Comparison of ENCODE assay signal across 24 cellular contexts in the genomic region with DNA sequence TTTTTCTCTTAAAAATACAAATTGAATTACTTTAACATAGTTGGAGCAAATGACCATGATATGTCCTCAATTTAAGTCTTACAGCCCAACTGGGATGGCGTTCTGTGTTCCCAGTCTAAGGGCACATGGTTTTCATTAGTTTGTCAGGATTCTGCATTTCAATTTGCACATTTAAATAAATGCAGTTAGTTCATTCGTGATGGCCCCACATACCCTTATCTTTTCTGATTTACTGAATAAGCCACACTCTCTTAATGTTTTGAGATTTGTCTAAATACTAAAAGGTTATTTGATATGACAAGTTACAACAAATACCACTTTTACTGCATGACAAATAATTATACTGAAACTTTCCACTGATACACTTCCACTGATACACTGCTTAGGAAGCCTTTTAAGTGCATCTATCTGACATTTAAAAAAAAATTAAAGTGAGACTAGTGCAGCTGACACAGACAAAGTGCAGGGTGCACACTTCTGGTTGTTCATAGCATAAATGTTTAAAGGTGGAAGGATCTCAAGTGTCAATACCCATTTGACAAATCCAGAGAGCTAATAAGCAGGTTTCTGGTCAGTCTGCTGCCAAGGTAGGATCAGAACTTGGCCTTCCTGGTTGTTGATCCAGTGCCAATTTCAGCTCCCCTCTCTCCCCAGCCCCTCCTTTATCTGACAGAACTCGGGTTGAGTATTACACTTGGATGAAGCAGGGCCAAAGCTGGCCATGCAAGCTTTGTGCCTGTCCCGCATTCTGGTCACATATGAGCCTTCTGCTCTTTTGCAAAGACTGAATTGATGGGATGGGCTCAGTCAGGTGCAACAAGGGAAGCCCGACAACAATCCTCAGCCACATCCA.
DNase-seq lines count a peak whose midpoint lies in the region; ATAC-seq and TF ChIP-seq lines count a peak whose summit lies in the region.
"Had no signal": no experiment of that assay in that cellular context is flagged by ENCODE, and none has a peak within 500 bp of the region (broad histone marks: within the 10 kb centered on the region; RNA-seq: fewer than 3 reads in every experiment).

No MANE protein-coding gene starts in this region.

- no peaks in the 10 kb centered on the region for H3K9me3 Mint-ChIP-seq in activated naive CD8-positive, alpha-beta T cell treated with anti-CD3 and anti-CD28 coated beads, Interleukin-2, amount 50 U/mL, for 24 hours

- H3K9me2 ChIP-seq in hepatocyte (replicated peaks; ENCODE audit: insufficient read depth), result no peaks in the 10 kb centered on the region

- H3K4me1 ChIP-seq in right cardiac atrium (ENCODE audit: control insufficient read depth, insufficient read depth, low read length) (peaks cover 8% of the 10 kb centered on the region), left ventricle myocardium inferior (peaks cover 16% of the 10 kb centered on the region), hepatocyte (ENCODE audit: insufficient read depth) (peaks cover 7% of the 10 kb centered on the region)
- H3K4me1 ChIP-seq: SJCRH30 had no signal

- TF ChIP-seq CTCF in left ventricle myocardium inferior (IDR thresholded peaks at IDR 0.05; ENCODE audit: borderline replicate concordance) (no peak), hepatocyte (IDR thresholded peaks at IDR 0.05; ENCODE audit: poor library complexity) (no peak)

- peak overlapping the region; percentile 32 for H3K4me2 ChIP-seq in hepatocyte

- no peak for ATAC-seq in right cardiac atrium
- ATAC-seq in activated naive CD8-positive, alpha-beta T cell treated with anti-CD3 and anti-CD28 coated beads, Interleukin-2, amount 50 U/mL, for 24 hours, result no peak
- ATAC-seq: HCT116 had no signal

- H3K4me3 Mint-ChIP-seq in activated naive CD8-positive, alpha-beta T cell treated with anti-CD3 and anti-CD28 coated beads, Interleukin-2, amount 50 U/mL, for 24 hours, result no peak overlapping the region
- H3K4me3 Mint-ChIP-seq: B cell; CD14-positive monocyte; CD8-positive, alpha-beta memory T cell had no signal

- 44% methylated on average over 5 of the region's 5 CpGs for WGBS in right cardiac atrium
- WGBS in hepatocyte (ENCODE audit: low lambda C conversion rate, missing lambda C conversion rate), result 60% methylated on average over 5 of the region's 5 CpGs

- no peak overlapping the region for H2AFZ ChIP-seq in hepatocyte

- no peaks in the 10 kb centered on the region for H3K79me2 ChIP-seq in hepatocyte

- no peak overlapping the region for H3K4me3 ChIP-seq in right cardiac atrium (ENCODE audit: low read length)
- no peak overlapping the region for H3K4me3 ChIP-seq in left ventricle myocardium inferior
- H3K4me3 ChIP-seq in hepatocyte, result no peak overlapping the region
- H3K4me3 ChIP-seq: MG63, SJCRH30 had no signal

- DNase-seq in DMS 273 (lab: John Stamatoyannopoulos, UW; ENCODE audit: unreplicated experiment), result peak; percentile 1
- DNase-seq in DMS 273 treated with DMSO at 0.1 percent for 48 hours (lab: John Stamatoyannopoulos, UW), result no peak
- DNase-seq in right cardiac atrium, result no peak
- no peak for DNase-seq in left ventricle myocardium inferior
- DNase-seq in hepatocyte (ENCODE audit: low spot score), result no peak
- DNase-seq in DMS79 (lab: John Stamatoyannopoulos, UW), result no peak
- no peak for DNase-seq in DMS153 (lab: John Stamatoyannopoulos, UW)
- no peak for DNase-seq in activated naive CD8-positive, alpha-beta T cell treated with anti-CD3 and anti-CD28 coated beads, Interleukin-2, amount 50 U/mL, for 24 hours
- DNase-seq: CD8-positive, alpha-beta memory T cell; IMR-90; KG1; MG63; NCI-H1105 treated with DMSO at 0.1 percent for 48 hours; NCI-H146; NCI-H1930; NCI-H2107; NCI-H510A; NCI-H69; PC-3; SJCRH30 had no signal

- no peaks in the 10 kb centered on the region for H3K4me1 Mint-ChIP-seq in activated naive CD8-positive, alpha-beta T cell treated with anti-CD3 and anti-CD28 coated beads, Interleukin-2, amount 50 U/mL, for 24 hours
- H3K4me1 Mint-ChIP-seq: B cell; CD8-positive, alpha-beta memory T cell had no signal

- intact Hi-C loops in right cardiac atrium (cut with DNase I) (loop anchor here in 1 of 4 donors (10.0 kb wide), 1 partner anchor 77 kb away; no protein-coding TSS in a partner anchor), left ventricle myocardium inferior (cut with micrococcal nuclease) (no loop called here)

- H3K27ac Mint-ChIP-seq in activated naive CD8-positive, alpha-beta T cell treated with anti-CD3 and anti-CD28 coated beads, Interleukin-2, amount 50 U/mL, for 24 hours, result no peak overlapping the region
- H3K27ac Mint-ChIP-seq: B cell; CD8-positive, alpha-beta memory T cell had no signal

- H3K36me3 Mint-ChIP-seq in activated naive CD8-positive, alpha-beta T cell treated with anti-CD3 and anti-CD28 coated beads, Interleukin-2, amount 50 U/mL, for 24 hours (ENCODE audit: low read depth), result no peaks in the 10 kb centered on the region
- H3K36me3 Mint-ChIP-seq: CD8-positive, alpha-beta memory T cell had no signal

- no peaks in the 10 kb centered on the region for H3K36me3 ChIP-seq in left ventricle myocardium inferior
- no peaks in the 10 kb centered on the region for H3K36me3 ChIP-seq in hepatocyte (replicated peaks; ENCODE audit: insufficient read depth, low read depth)
- H3K36me3 ChIP-seq: MG63, SJCRH30 had no signal

- H3K27ac ChIP-seq in right cardiac atrium (ENCODE audit: low read length), result peak overlapping the region; percentile 23
- H3K27ac ChIP-seq in left ventricle myocardium inferior (replicated peaks), result no peak overlapping the region
- H3K27ac ChIP-seq in hepatocyte, result no peak overlapping the region
- H3K27ac ChIP-seq: 22Rv1, SJCRH30 had no signal

- H3K27me3 Mint-ChIP-seq in activated naive CD8-positive, alpha-beta T cell treated with anti-CD3 and anti-CD28 coated beads, Interleukin-2, amount 50 U/mL, for 24 hours, result peaks cover 2% of the 10 kb centered on the region

- H4K20me1 ChIP-seq in hepatocyte (ENCODE audit: insufficient read depth, poor library complexity, severe bottlenecking), result no peaks in the 10 kb centered on the region

- no peaks in the 10 kb centered on the region for H3K9me3 ChIP-seq in right cardiac atrium (ENCODE audit: control insufficient read depth, low read length)
- no peaks in the 10 kb centered on the region for H3K9me3 ChIP-seq in left ventricle myocardium inferior (replicated peaks)
- no peaks in the 10 kb centered on the region for H3K9me3 ChIP-seq in hepatocyte (ENCODE audit: low read depth)
- H3K9me3 ChIP-seq: MG63, SJCRH30 had no signal

- H3K27me3 ChIP-seq in right cardiac atrium (ENCODE audit: control insufficient read depth, insufficient read depth) (no peaks in the 10 kb centered on the region), left ventricle myocardium inferior (ENCODE audit: low read depth) (no peaks in the 10 kb centered on the region), hepatocyte (peaks cover 4% of the 10 kb centered on the region)
- H3K27me3 ChIP-seq: MG63, SJCRH30 had no signal
